ENCODE assay signal across 7 cellular contexts in genomic region chr1:235275223-235275622, GRCh38. TPM values are rescaled to one million over a fixed set of nuclear protein-coding genes. Genes with fewer than 3 reads are reported as not detected.
DNase-seq lines count a peak whose midpoint lies in the region; ATAC-seq and TF ChIP-seq lines count a peak whose summit lies in the region.

No MANE protein-coding gene starts in this region.

- H3K27me3 ChIP-seq in naive thymus-derived CD4-positive, alpha-beta T cell (ENCODE audit: control insufficient read depth in 2 of 2, insufficient read depth in 2 of 2, low read length in 2 of 2): no peaks in the 10 kb centered on the region

- peak overlapping the region; percentile 13 to 66 (median 42) for H3K4me3 Mint-ChIP-seq in naive thymus-derived CD4-positive, alpha-beta T cell

- peak; percentile 86 for DNase-seq in MV-4-11 (lab: John Stamatoyannopoulos, UW)
- DNase-seq in naive thymus-derived CD4-positive, alpha-beta T cell: peak in 7 of 9 donors; percentile 10 to 48 (median 31)
- no peak for DNase-seq in middle frontal gyrus (ENCODE audit: extremely low spot score, low spot score)
- no peak for DNase-seq in erythroblast (lab: John Stamatoyannopoulos, UW)
- DNase-seq in nucleus accumbens (lab: John Stamatoyannopoulos, UW): no peak

- H3K36me3 Mint-ChIP-seq in naive thymus-derived CD4-positive, alpha-beta T cell: peaks cover 0 to 8% (median 4%) of the 10 kb centered on the region in 5 donors

- H3K9me3 ChIP-seq in naive thymus-derived CD4-positive, alpha-beta T cell (ENCODE audit: control insufficient read depth in 2 of 3, low read length in 3 of 3): no peaks in the 10 kb centered on the region

- peaks cover 37% of the 10 kb centered on the region in 2 donors for H3K4me1 ChIP-seq in naive thymus-derived CD4-positive, alpha-beta T cell (ENCODE audit: control insufficient read depth in 2 of 2, insufficient read depth in 2 of 2, low read length in 2 of 2)

- H3K9me3 Mint-ChIP-seq in naive thymus-derived CD4-positive, alpha-beta T cell: peaks cover 0 to 2% (median 0%) of the 10 kb centered on the region in 11 donors

- intact Hi-C loops in naive thymus-derived CD4-positive, alpha-beta T cell (cut with micrococcal nuclease): loop anchor here in 1 of 2 donors (2.0 kb wide), 1 partner anchor 16 kb away; no protein-coding TSS in a partner anchor

- H3K4me1 Mint-ChIP-seq in naive thymus-derived CD4-positive, alpha-beta T cell: peaks cover 48 to 92% (median 85%) of the 10 kb centered on the region in 7 donors

- no peak overlapping the region for H3K4me3 ChIP-seq in naive thymus-derived CD4-positive, alpha-beta T cell (ENCODE audit: low read length)

- no peak for TF ChIP-seq POLR2A in erythroblast (IDR thresholded peaks at IDR 0.05; ENCODE audit: low read length)

- ATAC-seq in GM18868 (IDR thresholded peaks at IDR 0.05; ENCODE audit: unreplicated experiment): peak; percentile 76
- peak; percentile 83 for ATAC-seq in GM21786 (IDR thresholded peaks at IDR 0.05; ENCODE audit: unreplicated experiment)
- peak; percentile 66 for ATAC-seq in naive thymus-derived CD4-positive, alpha-beta T cell

- H3K27ac ChIP-seq in naive thymus-derived CD4-positive, alpha-beta T cell (ENCODE audit: low read depth, low read length): peak overlapping the region; percentile 10

- CTCF ChIA-PET in naive thymus-derived CD4-positive, alpha-beta T cell (lab: Charles Lee): no interaction called here

- H3K36me3 ChIP-seq in naive thymus-derived CD4-positive, alpha-beta T cell (ENCODE audit: control insufficient read depth in 2 of 3, insufficient read depth in 3 of 3, low read length in 3 of 3): no peaks in the 10 kb centered on the region

- POLR2A ChIA-PET in naive thymus-derived CD4-positive, alpha-beta T cell (lab: Charles Lee): interaction anchor here (1.0 to 1.8 kb wide), 6 partner anchors 14 to 52 kb away, joined by 3 to 7 read pairs (median 4); no protein-coding TSS in a partner anchor

- H3K27ac Mint-ChIP-seq in naive thymus-derived CD4-positive, alpha-beta T cell: peak overlapping the region; percentile 4 to 79 (median 39)

- H3K27me3 Mint-ChIP-seq in naive thymus-derived CD4-positive, alpha-beta T cell: no peaks in the 10 kb centered on the region

RNA-seq across cellular contexts. Expression of gene ARID4B, which starts 52.8 kb away (rescaled TPM):
- 100 to 1,000 TPM in 2 of 5 experiments, 10 to 100 TPM in 3; 60.8 to 124 (median 93.2) TPM for total RNA-seq in naive thymus-derived CD4-positive, alpha-beta T cell
- 10 to 100 TPM; 63.3 to 76.3 TPM for polyA plus RNA-seq in naive thymus-derived CD4-positive, alpha-beta T cell

RNA-seq across cellular contexts. Expression of gene GGPS1, which starts 53.1 kb away (rescaled TPM):
- 10 to 100 TPM; 26.5 to 51.7 (median 30.2) TPM for total RNA-seq in naive thymus-derived CD4-positive, alpha-beta T cell
- polyA plus RNA-seq in naive thymus-derived CD4-positive, alpha-beta T cell: 10 to 100 TPM; 61.5 to 70.0 TPM

Comparison
In these comparisons a context has a peak if more than half of its experiments do, and no peak if none do; other contexts are left out.
1. DNase-seq: peak in MV-4-11 (single experiment) and naive thymus-derived CD4-positive, alpha-beta T cell (7 of 9); none in middle frontal gyrus (single experiment), erythroblast (0 of 2) and nucleus accumbens (0 of 56).
2. Peak in every context shown above with its lines, with median percentiles within 50 percentile points of each other: ATAC-seq.